ENCODE assay signal across 2 cellular contexts in genomic region chr19:38224014-38224862, GRCh38.
TF ChIP-seq lines count a peak whose summit lies in the region.

DPF1 (minus strand) TSS chr19:38224222; CDS start chr19:38224142, 80 bp downstream.

TF ChIP-seq in WTC11, 78 proteins besides CTCF, POLR2A, EP300 and RAD21 (continued from another document and continues in another):
- TF ChIP-seq E2F4 (CRISPR knock-in tag; IDR thresholded peaks at IDR 0.05; ENCODE audit: borderline replicate concordance, low read depth) (no peak), IRF2 (CRISPR knock-in tag; IDR thresholded peaks at IDR 0.05; ENCODE audit: borderline replicate concordance, low read depth) (no peak), PREB (CRISPR knock-in tag; IDR thresholded peaks at IDR 0.05; ENCODE audit: borderline replicate concordance) (no peak), GTF2I (CRISPR knock-in tag; conservative IDR thresholded peaks at IDR 0.05) (no peak), ERG (CRISPR knock-in tag; IDR thresholded peaks at IDR 0.05) (no peak), AFF4 (CRISPR knock-in tag; IDR thresholded peaks at IDR 0.05; ENCODE audit: borderline replicate concordance) (no peak), TCF7 (CRISPR knock-in tag; IDR thresholded peaks at IDR 0.05; ENCODE audit: low read depth) (no peak), ZNF281 (CRISPR knock-in tag; IDR thresholded peaks at IDR 0.05) (no peak), E2F5 (CRISPR knock-in tag; IDR thresholded peaks at IDR 0.05) (peak; percentile 58; the same call in 1 of the 2 replicates)

TF ChIP-seq in HepG2, 621 proteins besides CTCF, POLR2A, EP300 and RAD21 (continued from another document and continues in another):
- TF ChIP-seq RNF219 (CRISPR knock-in tag; IDR thresholded peaks at IDR 0.05), result no peak
- TF ChIP-seq ARNT2 (CRISPR knock-in tag; IDR thresholded peaks at IDR 0.05; ENCODE audit: low read depth), result 0 out of 2 replicates have a peak, but pooled peaks have one; percentile 28
- TF ChIP-seq ZNF44 (CRISPR knock-in tag; IDR thresholded peaks at IDR 0.05), result no peak
- peak; percentile 30; the same call in 1 of the 2 replicates for TF ChIP-seq ZNF691 (CRISPR knock-in tag; IDR thresholded peaks at IDR 0.05; ENCODE audit: borderline replicate concordance, low read depth)
- TF ChIP-seq SAP130 (CRISPR knock-in tag; IDR thresholded peaks at IDR 0.05; ENCODE audit: low read depth), result peak; percentile 82
- TF ChIP-seq RBM39 (IDR thresholded peaks at IDR 0.05; ENCODE audit: low read depth, low read length, poor library complexity, severe bottlenecking), result peak; percentile 46
- 0 out of 2 replicates have a peak, but pooled peaks have one; percentile 19 for TF ChIP-seq JUND (CRISPR knock-in tag; IDR thresholded peaks at IDR 0.05)
- TF ChIP-seq SUZ12 (IDR thresholded peaks at IDR 0.05; ENCODE audit: low read depth, low read length), result peak; percentile 48; the same call in 1 of the 2 replicates
- peak; percentile 29; the same call in 1 of the 2 replicates for TF ChIP-seq STAT5B (CRISPR knock-in tag; IDR thresholded peaks at IDR 0.05)
- peak; percentile 24; the same call in 1 of the 2 replicates for TF ChIP-seq RXRA (CRISPR knock-in tag; IDR thresholded peaks at IDR 0.05)
- TF ChIP-seq ZNF768 (CRISPR knock-in tag; IDR thresholded peaks at IDR 0.05), result no peak
- TF ChIP-seq KDM3A (CRISPR knock-in tag; IDR thresholded peaks at IDR 0.05; ENCODE audit: low read depth), result peak; percentile 63; the same call in 1 of the 2 replicates
- TF ChIP-seq NR2F2 (IDR thresholded peaks at IDR 0.05; ENCODE audit: borderline replicate concordance, low read depth), result no peak
- TF ChIP-seq HCFC1 (IDR thresholded peaks at IDR 0.05; ENCODE audit: low read depth, low read length), result peak; percentile 80
- no peak for TF ChIP-seq FOXP4 (CRISPR knock-in tag; IDR thresholded peaks at IDR 0.05)
- TF ChIP-seq THAP9 (CRISPR knock-in tag; IDR thresholded peaks at IDR 0.05; ENCODE audit: borderline replicate concordance), result peak; percentile 36; the same call in 1 of the 2 replicates
- TF ChIP-seq SP1 (IDR thresholded peaks at IDR 0.05), result no peak
- TF ChIP-seq SP1 (CRISPR knock-in tag; IDR thresholded peaks at IDR 0.05), result peak; percentile 98
- TF ChIP-seq NFIC (IDR thresholded peaks at IDR 0.05; ENCODE audit: low read length), result no peak
- TF ChIP-seq SRY (CRISPR knock-in tag; IDR thresholded peaks at IDR 0.05), result no peak
- TF ChIP-seq PITX1 (CRISPR knock-in tag; IDR thresholded peaks at IDR 0.05), result no peak
- no peak for TF ChIP-seq DNMT3B (CRISPR knock-in tag; conservative IDR thresholded peaks at IDR 0.05)
- TF ChIP-seq NFYC (CRISPR knock-in tag; IDR thresholded peaks at IDR 0.05), result peak; percentile 88
- TF ChIP-seq ZNF776 (CRISPR knock-in tag; IDR thresholded peaks at IDR 0.05), result peak; percentile 45; the same call in 1 of the 2 replicates
- peak; percentile 81 for TF ChIP-seq GMEB1 (CRISPR knock-in tag; IDR thresholded peaks at IDR 0.05; ENCODE audit: borderline replicate concordance)
- TF ChIP-seq U2AF1 (optimal IDR thresholded peaks at IDR 0.05; ENCODE audit: low read depth, low read length), result no peak
- peak; percentile 36; the same call in 1 of the 2 replicates for TF ChIP-seq IRF9 (CRISPR knock-in tag; IDR thresholded peaks at IDR 0.05; ENCODE audit: borderline replicate concordance)
- TF ChIP-seq USF2 (IDR thresholded peaks at IDR 0.05; ENCODE audit: low read depth, low read length), result no peak
- TF ChIP-seq USF2 (CRISPR knock-in tag; IDR thresholded peaks at IDR 0.05; ENCODE audit: borderline replicate concordance), result 0 out of 2 replicates have a peak, but pooled peaks have one; percentile 64
- no peak for TF ChIP-seq ZNF205 (CRISPR knock-in tag; IDR thresholded peaks at IDR 0.05)
- no peak for TF ChIP-seq KDM1A (CRISPR knock-in tag; IDR thresholded peaks at IDR 0.05)
- no peak for TF ChIP-seq ZNF878 (CRISPR knock-in tag; IDR thresholded peaks at IDR 0.05)
- no peak for TF ChIP-seq ZNF784 (CRISPR knock-in tag; IDR thresholded peaks at IDR 0.05; ENCODE audit: borderline replicate concordance)
- TF ChIP-seq MTF2 (CRISPR knock-in tag; IDR thresholded peaks at IDR 0.05; ENCODE audit: borderline replicate concordance), result 0 out of 2 replicates have a peak, but pooled peaks have one; percentile 34
- TF ChIP-seq ZBTB38 (CRISPR knock-in tag; IDR thresholded peaks at IDR 0.05), result peak; percentile 57
- peak; percentile 82; the same call in 1 of the 2 replicates for TF ChIP-seq ZFP91 (CRISPR knock-in tag; IDR thresholded peaks at IDR 0.05; ENCODE audit: borderline replicate concordance)
- no peak for TF ChIP-seq TBX3 (IDR thresholded peaks at IDR 0.05; ENCODE audit: borderline replicate concordance)
- no peak for TF ChIP-seq ZNF367 (CRISPR knock-in tag; IDR thresholded peaks at IDR 0.05; ENCODE audit: borderline replicate concordance)
- TF ChIP-seq THAP11 (CRISPR knock-in tag; IDR thresholded peaks at IDR 0.05), result peak; percentile 98
- TF ChIP-seq RBFOX2 (IDR thresholded peaks at IDR 0.05; ENCODE audit: low read depth, low read length), result peak; percentile 45; the same call in 1 of the 2 replicates
- TF ChIP-seq MTA1 (CRISPR knock-in tag; IDR thresholded peaks at IDR 0.05; ENCODE audit: borderline replicate concordance), result peak; percentile 63; the same call in 1 of the 2 replicates
- TF ChIP-seq GTF2F1 (IDR thresholded peaks at IDR 0.05; ENCODE audit: low read length), result no peak
- peak; percentile 57; the same call in 1 of the 2 replicates for TF ChIP-seq ZSCAN21 (CRISPR knock-in tag; IDR thresholded peaks at IDR 0.05; ENCODE audit: borderline replicate concordance)
- peak; percentile 28; the same call in 1 of the 2 replicates for TF ChIP-seq ZNF607 (CRISPR knock-in tag; IDR thresholded peaks at IDR 0.05; ENCODE audit: borderline replicate concordance)
- TF ChIP-seq SP5 (CRISPR knock-in tag; IDR thresholded peaks at IDR 0.05; ENCODE audit: borderline replicate concordance, low read depth), result peak; percentile 36; the same call in 1 of the 2 replicates
- TF ChIP-seq MXD1 (CRISPR knock-in tag; IDR thresholded peaks at IDR 0.05), result 0 out of 2 replicates have a peak, but pooled peaks have one; percentile 27
